23 cellular contexts compared by ENCODE assay signal in genomic region chr16:23080747-23081146, GRCh38.
"Had no signal": no experiment of that assay in that cellular context is flagged by ENCODE, and none has a peak within 500 bp of the region (broad histone marks: within the 10 kb centered on the region; RNA-seq: fewer than 3 reads in every experiment).

No MANE protein-coding gene starts in this region.

- H3K36me3 ChIP-seq: colonic mucosa had no signal

- H3K9me3 Mint-ChIP-seq: activated naive CD4-positive, alpha-beta T cell treated with anti-CD3 and anti-CD28 coated beads, Interleukin-2, amount 10 ng/mL, durations not matched to agents 7 days and 5 days; memory B cell; naive thymus-derived CD4-positive, alpha-beta T cell had no signal

- H3K4me1 ChIP-seq: colonic mucosa, gastroesophageal sphincter, parathyroid adenoma, testis had no signal

- H3K4me1 Mint-ChIP-seq: activated naive CD4-positive, alpha-beta T cell treated with anti-CD3 and anti-CD28 coated beads, Interleukin-2, amount 10 ng/mL, durations not matched to agents 7 days and 5 days; memory B cell had no signal

- DNase-seq: activated CD4-positive, alpha-beta T cell treated with anti-CD3 and anti-CD28 coated beads for 48 hours; activated CD4-positive, alpha-beta T cell treated with anti-CD3 and anti-CD28 coated beads, Interleukin-2, amount 50 U/mL, for 48 hours; activated CD8-positive, alpha-beta memory T cell treated with anti-CD3 and anti-CD28 coated beads for 24 hours; activated gamma-delta T cell; activated naive CD4-positive, alpha-beta T cell treated with anti-CD3 and anti-CD28 coated beads, Interleukin-2, amount 10 ng/mL, durations not matched to agents 7 days and 5 days; colonic mucosa; effector CD8-positive, alpha-beta T cell; head of caudate nucleus; hippocampal formation; left cardiac atrium; midbrain; naive thymus-derived CD4-positive, alpha-beta T cell; stimulated activated CD4-positive, alpha-beta T cell treated with anti-CD3 and anti-CD28 coated beads, Interleukin-2, amount 100 ng/mL, for 48 hours; stimulated activated naive CD8-positive, alpha-beta T cell treated with anti-CD3 and anti-CD28 coated beads, Interleukin-15, Interleukin-2, amounts not matched to agents 100 U/mL and 50 U/mL, for 24 hours; T-helper 9 cell; testis; transverse colon; WERI-Rb-1 had no signal

- ATAC-seq: activated CD4-positive, CD25-positive, alpha-beta regulatory T cell treated with anti-CD3 and anti-CD28 coated beads, Interleukin-2, amount 50 U/mL, for 24 hours; gastroesophageal sphincter; naive thymus-derived CD4-positive, alpha-beta T cell; stimulated activated naive CD8-positive, alpha-beta T cell treated with anti-CD3 and anti-CD28 coated beads, Interleukin-15, Interleukin-2, amounts not matched to agents 100 U/mL and 50 U/mL, for 24 hours had no signal

- H3K27ac Mint-ChIP-seq: activated naive CD4-positive, alpha-beta T cell treated with anti-CD3 and anti-CD28 coated beads, Interleukin-2, amount 10 ng/mL, durations not matched to agents 7 days and 5 days; memory B cell; naive thymus-derived CD4-positive, alpha-beta T cell had no signal

- H3K27me3 Mint-ChIP-seq: activated naive CD4-positive, alpha-beta T cell treated with anti-CD3 and anti-CD28 coated beads, Interleukin-2, amount 10 ng/mL, durations not matched to agents 7 days and 5 days; memory B cell; naive thymus-derived CD4-positive, alpha-beta T cell had no signal

- H3K27me3 ChIP-seq: colonic mucosa, gastroesophageal sphincter, right atrium auricular region, testis, transverse colon had no signal

- H3K9me3 ChIP-seq: colonic mucosa, gastroesophageal sphincter, right atrium auricular region, testis, transverse colon had no signal

- H3K27ac ChIP-seq: colonic mucosa, gastroesophageal sphincter, parathyroid adenoma, right atrium auricular region, testis, transverse colon, WERI-Rb-1 had no signal

- H3K4me3 Mint-ChIP-seq: activated naive CD4-positive, alpha-beta T cell treated with anti-CD3 and anti-CD28 coated beads, Interleukin-2, amount 10 ng/mL, durations not matched to agents 7 days and 5 days; memory B cell; naive thymus-derived CD4-positive, alpha-beta T cell had no signal

- H3K4me3 ChIP-seq: colonic mucosa, gastroesophageal sphincter, right atrium auricular region, testis, transverse colon had no signal
